Comparison of ENCODE assay signal across 16 cellular contexts in genomic region chr17:28935744-28936460, GRCh38. TPM values are rescaled to one million over a fixed set of nuclear protein-coding genes. Genes with fewer than 3 reads are reported as not detected.
DNase-seq lines count a peak whose midpoint lies in the region; ATAC-seq, FAIRE-seq and TF ChIP-seq lines count a peak whose summit lies in the region.
"Had no signal": no experiment of that assay in that cellular context is flagged by ENCODE, and none has a peak within 500 bp of the region (broad histone marks: within the 10 kb centered on the region; RNA-seq: fewer than 3 reads in every experiment).

No MANE protein-coding gene starts in this region.

- H3K36me3 ChIP-seq in HepG2 (replicated peaks in 1 of 2; ENCODE audit: control insufficient read depth in 1 of 2, insufficient read depth in 2 of 2, low read length in 2 of 2), result peaks cover under 1 to 1% of the 10 kb centered on the region in 2 experiments; a peak in 3 of 5 replicates
- H3K36me3 ChIP-seq: sigmoid colon had no signal

- H3K4me2 ChIP-seq in HepG2 (ENCODE audit: low read depth, low read length), result peak overlapping the region; percentile 64; the same call in 1 of the 2 replicates
- H3K4me2 ChIP-seq: A549 had no signal

- no peak for ATAC-seq in activated T-cell treated with anti-CD3 and anti-CD28 coated beads, Interleukin-2, amount 50 U/mL, for 4 hours
- no peak for ATAC-seq in WTC11
- ATAC-seq in HepG2, result no peak
- no peak for ATAC-seq in stimulated activated naive B cell treated with anti-CD40 and anti-IgM and Interleukin-4, amounts not matched to agents 10 μg/mL and 1 μg/mL and 100 μg/mL, for 72 hours (replicated peaks)
- ATAC-seq in HG03139 (IDR thresholded peaks at IDR 0.05; ENCODE audit: unreplicated experiment), result no peak
- ATAC-seq in HG03039 (IDR thresholded peaks at IDR 0.05; ENCODE audit: unreplicated experiment), result no peak
- ATAC-seq: A549, heart left ventricle had no signal

- no peaks in the 10 kb centered on the region for H3K27me3 ChIP-seq in HepG2 (ENCODE audit: control insufficient read depth in 1 of 2, insufficient read depth in 2 of 2, low read length in 2 of 2)
- H3K27me3 ChIP-seq: heart left ventricle, sigmoid colon, SJSA1 had no signal

- no peak for DNase-seq in activated T-cell treated with anti-CD3 and anti-CD28 coated beads, Interleukin-2, amount 50 U/mL, for 24 hours
- no peak for DNase-seq in activated T-cell treated with anti-CD3 and anti-CD28 coated beads, Interleukin-2, amount 50 U/mL, for 4 hours
- DNase-seq in WTC11 (ENCODE audit: low spot score) (no peak), HepG2 (ENCODE audit: low spot score) (no peak), NCI-H524 treated with DMSO at 0.1 percent for 48 hours (lab: John Stamatoyannopoulos, UW) (no peak)
- no peak for DNase-seq in stimulated activated naive B cell treated with anti-CD40 and anti-IgM and Interleukin-4, amounts not matched to agents 10 μg/mL and 1 μg/mL and 100 μg/mL, for 72 hours
- DNase-seq: Calu3; GF-D8; heart left ventricle; sigmoid colon; stimulated activated CD4-positive, alpha-beta T cell treated with anti-CD3 and anti-CD28 coated beads, Interleukin-4, amount 100 ng/mL, for 4 hours had no signal

- POLR2A ChIA-PET in WTC11 (lab: Charles Lee) (no interaction called here), HepG2 (lab: Yijun Ruan, JAX) (interaction anchor here (4.6 kb wide), 1 partner anchor 15 kb away, joined by 57 read pairs; the partner anchor contains the start of gene PHF12)

- peaks cover 93% of the 10 kb centered on the region for H3K79me2 ChIP-seq in HepG2 (ENCODE audit: insufficient read depth, low read length)

- H3K9me3 Mint-ChIP-seq in activated T-cell treated with anti-CD3 and anti-CD28 coated beads, Interleukin-2, amount 50 U/mL, for 24 hours, result no peaks in the 10 kb centered on the region
- no peaks in the 10 kb centered on the region for H3K9me3 Mint-ChIP-seq in activated T-cell treated with anti-CD3 and anti-CD28 coated beads, Interleukin-2, amount 50 U/mL, for 4 hours
- H3K9me3 Mint-ChIP-seq in WTC11, result no peaks in the 10 kb centered on the region
- no peaks in the 10 kb centered on the region for H3K9me3 Mint-ChIP-seq in stimulated activated naive B cell treated with anti-CD40 and anti-IgM and Interleukin-4, amounts not matched to agents 10 μg/mL and 1 μg/mL and 100 μg/mL, for 72 hours

- no peak overlapping the region for H3K9ac ChIP-seq in HepG2 (ENCODE audit: insufficient read depth, low read depth, low read length)

- TF ChIP-seq RAD21 in HepG2 (CRISPR knock-in tag; IDR thresholded peaks at IDR 0.05), result no peak

- H3K4me3 ChIP-seq in HepG2 (replicated peaks in 1 of 3; ENCODE audit: insufficient read depth in 1 of 3, low read depth in 2 of 3, low read length in 3 of 3), result no peak overlapping the region
- H3K4me3 ChIP-seq: A549, heart left ventricle, sigmoid colon, SJSA1 had no signal

- CTCF ChIA-PET in WTC11 (lab: Charles Lee), result interaction anchor here (0.6 to 2.8 kb wide), 10 partner anchors 14 to 209 kb away, joined by 3 to 13 read pairs (median 6); partner anchors contain the start of gene DHRS13
- CTCF ChIA-PET in HepG2 (lab: Yijun Ruan, JAX; ENCODE audit: low intra/inter-chr PET ratio, low total read pairs), result no interaction called here

- WGBS in HepG2 (ENCODE audit: low lambda C conversion rate), result 71% methylated on average over 8 of the region's 8 CpGs

- TF ChIP-seq EP300 in HepG2 (IDR thresholded peaks at IDR 0.05; ENCODE audit: low read depth in 2 of 2, low read length in 2 of 2) (no peak), HepG2 (CRISPR knock-in tag; IDR thresholded peaks at IDR 0.05; ENCODE audit: borderline replicate concordance) (no peak)

- no peak overlapping the region for H2AFZ ChIP-seq in HepG2 (ENCODE audit: low read length)

- intact Hi-C loops in HepG2 (cut with micrococcal nuclease; ENCODE audit: unreplicated experiment), result no loop called here

- H3K9me3 ChIP-seq in HepG2 (ENCODE audit: low read length), result no peaks in the 10 kb centered on the region
- H3K9me3 ChIP-seq: A549, heart left ventricle, sigmoid colon, SJSA1 had no signal

- peaks cover 29% of the 10 kb centered on the region for H4K20me1 ChIP-seq in HepG2 (ENCODE audit: insufficient read depth, low read length)

- H3K27ac Mint-ChIP-seq in activated T-cell treated with anti-CD3 and anti-CD28 coated beads, Interleukin-2, amount 50 U/mL, for 24 hours, result peak overlapping the region; percentile 23
- H3K27ac Mint-ChIP-seq in WTC11, result peak overlapping the region; percentile 84
- H3K27ac Mint-ChIP-seq in stimulated activated naive B cell treated with anti-CD40 and anti-IgM and Interleukin-4, amounts not matched to agents 10 μg/mL and 1 μg/mL and 100 μg/mL, for 72 hours, result peak overlapping the region; percentile 56

- peaks cover 83% of the 10 kb centered on the region for H3K36me3 Mint-ChIP-seq in activated T-cell treated with anti-CD3 and anti-CD28 coated beads, Interleukin-2, amount 50 U/mL, for 24 hours (ENCODE audit: low read depth)
- H3K36me3 Mint-ChIP-seq in activated T-cell treated with anti-CD3 and anti-CD28 coated beads, Interleukin-2, amount 50 U/mL, for 4 hours (ENCODE audit: insufficient read depth), result peaks cover 8% of the 10 kb centered on the region
- peaks cover 15% of the 10 kb centered on the region; the same call in 1 of the 2 replicates for H3K36me3 Mint-ChIP-seq in WTC11
- H3K36me3 Mint-ChIP-seq in stimulated activated naive B cell treated with anti-CD40 and anti-IgM and Interleukin-4, amounts not matched to agents 10 μg/mL and 1 μg/mL and 100 μg/mL, for 72 hours, result peaks cover 16 to 42% of the 10 kb centered on the region in 2 donors

- peaks cover 54% of the 10 kb centered on the region for H3K4me1 ChIP-seq in HepG2 (ENCODE audit: insufficient read depth, low read length)
- H3K4me1 ChIP-seq: SJSA1 had no signal

- FAIRE-seq in HepG2 (lab: Jason Lieb, UNC), result no peak
- FAIRE-seq: A549, colon had no signal

- TF ChIP-seq CTCF in WTC11 (IDR thresholded peaks at IDR 0.05), result no peak
- TF ChIP-seq CTCF in HepG2 (CRISPR knock-in tag; IDR thresholded peaks at IDR 0.05), result no peak

- no peak for TF ChIP-seq POLR2A in HepG2 (IDR thresholded peaks at IDR 0.05; ENCODE audit: insufficient read depth in 1 of 2, low read depth in 2 of 2, low read length in 2 of 2)

- in situ Hi-C loops in HepG2 (cut with HindIII; ENCODE audit: extremely low pct_ligation_motif_present, low pct_unique_long_range_greater_than_20kb), result no loop called here

- H3K4me1 Mint-ChIP-seq in activated T-cell treated with anti-CD3 and anti-CD28 coated beads, Interleukin-2, amount 50 U/mL, for 24 hours (ENCODE audit: low read depth), result peaks cover 83% of the 10 kb centered on the region
- peaks cover 70% of the 10 kb centered on the region for H3K4me1 Mint-ChIP-seq in activated T-cell treated with anti-CD3 and anti-CD28 coated beads, Interleukin-2, amount 50 U/mL, for 4 hours (ENCODE audit: low read depth)
- peaks cover 50% of the 10 kb centered on the region for H3K4me1 Mint-ChIP-seq in WTC11
- H3K4me1 Mint-ChIP-seq in stimulated activated naive B cell treated with anti-CD40 and anti-IgM and Interleukin-4, amounts not matched to agents 10 μg/mL and 1 μg/mL and 100 μg/mL, for 72 hours, result peaks cover 24 to 49% of the 10 kb centered on the region in 2 donors

- no TSS peak for BruUV-seq in HepG2 (replicated peaks; lab: Mats Ljungman, UMichigan)

- no peak overlapping the region for H3K4me3 Mint-ChIP-seq in activated T-cell treated with anti-CD3 and anti-CD28 coated beads, Interleukin-2, amount 50 U/mL, for 24 hours
- H3K4me3 Mint-ChIP-seq in activated T-cell treated with anti-CD3 and anti-CD28 coated beads, Interleukin-2, amount 50 U/mL, for 4 hours, result no peak overlapping the region
- no peak overlapping the region for H3K4me3 Mint-ChIP-seq in WTC11
- H3K4me3 Mint-ChIP-seq in stimulated activated naive B cell treated with anti-CD40 and anti-IgM and Interleukin-4, amounts not matched to agents 10 μg/mL and 1 μg/mL and 100 μg/mL, for 72 hours, result no peak overlapping the region

- H3K27me3 Mint-ChIP-seq in activated T-cell treated with anti-CD3 and anti-CD28 coated beads, Interleukin-2, amount 50 U/mL, for 24 hours, result no peaks in the 10 kb centered on the region
- H3K27me3 Mint-ChIP-seq in activated T-cell treated with anti-CD3 and anti-CD28 coated beads, Interleukin-2, amount 50 U/mL, for 4 hours (ENCODE audit: low read depth), result no peaks in the 10 kb centered on the region
- H3K27me3 Mint-ChIP-seq in WTC11 (ENCODE audit: low read depth), result no peaks in the 10 kb centered on the region
- no peaks in the 10 kb centered on the region for H3K27me3 Mint-ChIP-seq in stimulated activated naive B cell treated with anti-CD40 and anti-IgM and Interleukin-4, amounts not matched to agents 10 μg/mL and 1 μg/mL and 100 μg/mL, for 72 hours

- H3K27ac ChIP-seq in HepG2 (ENCODE audit: extremely low read length, insufficient read depth, low read length), result no peak overlapping the region
- H3K27ac ChIP-seq: A549, SJSA1 had no signal

RNA-seq across cellular contexts. Expression of gene PHF12, which starts 15.4 kb away (rescaled TPM):
- 10 to 100 TPM; 45.2 to 48.6 (median 47.8) TPM for total RNA-seq in activated T-cell treated with anti-CD3 and anti-CD28 coated beads, Interleukin-2, amount 50 U/mL, for 4 hours
- total RNA-seq in WTC11 (2021) (57.7 to 69.8 TPM (median 61.3 TPM) in 3 replicates), HepG2 (2016; rRNA removed; fragmentation: Illumina TruSeq; extraction: Trizol) (9.8 and 10.0 TPM in 2 replicates)
- total RNA-seq in HepG2 (2016; cell fraction: cytosol; rRNA removed; fragmentation: Illumina TruSeq; extraction: Trizol; ENCODE audit: low read depth), result 38.8 and 40.7 TPM in 2 replicates
- total RNA-seq in HepG2 (2016; cell fraction: insoluble cytoplasmic fraction; rRNA removed; fragmentation: Illumina TruSeq; extraction: Trizol), result 6.6 and 12.3 TPM in 2 replicates
- 20.1 and 21.2 TPM in 2 replicates for total RNA-seq in HepG2 (2016; cell fraction: membrane; rRNA removed; fragmentation: Illumina TruSeq; extraction: Trizol)
- 11.6 and 13.5 TPM in 2 replicates for total RNA-seq in HepG2 (2016; cell fraction: nucleus; rRNA removed; fragmentation: Illumina TruSeq; extraction: Trizol)
- 17.1 and 23.9 TPM in 2 replicates for polyA plus RNA-seq in HepG2 (2011; rRNA removed)
- polyA plus RNA-seq in HepG2 (2011; cell fraction: cytosol; rRNA removed), result 9.0 and 10.2 TPM in 2 replicates
- polyA plus RNA-seq in HepG2 (2011; cell fraction: nucleus; rRNA removed), result 40.3 and 44.7 TPM in 2 replicates
- polyA plus RNA-seq in HepG2 (2012), result 12.4 and 17.6 TPM in 2 replicates
- 2.7 and 2.8 TPM in 2 replicates for polyA plus RNA-seq in HepG2 (2016; cell fraction: cytosol; fragmentation: Illumina TruSeq; extraction: Trizol; ENCODE audit: low read depth)
- 11.3 and 15.3 TPM in 2 replicates for polyA plus RNA-seq in HepG2 (2016; cell fraction: insoluble cytoplasmic fraction; fragmentation: Illumina TruSeq; extraction: Trizol; ENCODE audit: low read depth)
- 9.9 and 10.4 TPM in 2 replicates for polyA plus RNA-seq in HepG2 (2016; cell fraction: membrane; fragmentation: Illumina TruSeq; extraction: Trizol; ENCODE audit: low read depth)
- 39.1 and 44.1 TPM in 2 replicates for polyA plus RNA-seq in HepG2 (2016; cell fraction: nucleus; fragmentation: Illumina TruSeq; extraction: Trizol; ENCODE audit: insufficient read depth, low read depth)
- polyA minus RNA-seq in HepG2 (2011; rRNA and poly(A)+ RNA removed; ENCODE audit: low replicate concordance), result 32.1 and 43.1 TPM in 2 replicates
- 13.8 and 18.0 TPM in 2 replicates for polyA minus RNA-seq in HepG2 (2011; cell fraction: cytosol; rRNA and poly(A)+ RNA removed)
- 23.6 and 28.2 TPM in 2 replicates for polyA minus RNA-seq in HepG2 (2011; cell fraction: nucleus; rRNA and poly(A)+ RNA removed)

RNA-seq across cellular contexts. Expression of gene DHRS13, which starts 33.0 kb away (rescaled TPM):
- 10 to 100 TPM; 20.7 to 24.5 (median 21.8) TPM for total RNA-seq in activated T-cell treated with anti-CD3 and anti-CD28 coated beads, Interleukin-2, amount 50 U/mL, for 4 hours
- total RNA-seq in WTC11 (2021) (26.5 to 29.5 TPM (median 28.5 TPM) in 3 replicates), HepG2 (2016; rRNA removed; fragmentation: Illumina TruSeq; extraction: Trizol) (7.6 and 12.6 TPM in 2 replicates)
- total RNA-seq in HepG2 (2016; cell fraction: cytosol; rRNA removed; fragmentation: Illumina TruSeq; extraction: Trizol; ENCODE audit: low read depth), result 3.8 and 4.4 TPM in 2 replicates
- total RNA-seq in HepG2 (2016; cell fraction: insoluble cytoplasmic fraction; rRNA removed; fragmentation: Illumina TruSeq; extraction: Trizol), result 6.5 and 14.0 TPM in 2 replicates
- total RNA-seq in HepG2 (2016; cell fraction: membrane; rRNA removed; fragmentation: Illumina TruSeq; extraction: Trizol), result 8.0 and 9.3 TPM in 2 replicates
- total RNA-seq in HepG2 (2016; cell fraction: nucleus; rRNA removed; fragmentation: Illumina TruSeq; extraction: Trizol), result 9.7 and 11.6 TPM in 2 replicates
- polyA plus RNA-seq in HepG2 (2011; rRNA removed), result 11.8 and 14.9 TPM in 2 replicates
- 17.3 and 17.4 TPM in 2 replicates for polyA plus RNA-seq in HepG2 (2011; cell fraction: cytosol; rRNA removed)
- 8.7 and 11.2 TPM in 2 replicates for polyA plus RNA-seq in HepG2 (2011; cell fraction: nucleus; rRNA removed)
- polyA plus RNA-seq in HepG2 (2012), result 3.6 and 6.3 TPM in 2 replicates
- polyA plus RNA-seq in HepG2 (2016; cell fraction: cytosol; fragmentation: Illumina TruSeq; extraction: Trizol; ENCODE audit: low read depth), result 4.0 and 5.3 TPM in 2 replicates
- 8.0 and 9.0 TPM in 2 replicates for polyA plus RNA-seq in HepG2 (2016; cell fraction: insoluble cytoplasmic fraction; fragmentation: Illumina TruSeq; extraction: Trizol; ENCODE audit: low read depth)
- 7.0 and 7.5 TPM in 2 replicates for polyA plus RNA-seq in HepG2 (2016; cell fraction: membrane; fragmentation: Illumina TruSeq; extraction: Trizol; ENCODE audit: low read depth)
- polyA plus RNA-seq in HepG2 (2016; cell fraction: nucleus; fragmentation: Illumina TruSeq; extraction: Trizol; ENCODE audit: insufficient read depth, low read depth), result 20.2 and 21.1 TPM in 2 replicates
- 15.0 and 24.2 TPM in 2 replicates for polyA minus RNA-seq in HepG2 (2011; rRNA and poly(A)+ RNA removed; ENCODE audit: low replicate concordance)
- polyA minus RNA-seq in HepG2 (2011; cell fraction: cytosol; rRNA and poly(A)+ RNA removed), result 5.9 and 8.7 TPM in 2 replicates
- polyA minus RNA-seq in HepG2 (2011; cell fraction: nucleus; rRNA and poly(A)+ RNA removed), result 5.2 and 7.8 TPM in 2 replicates

RNA-seq across cellular contexts. Expression of gene FLOT2, which starts 38.4 kb away (rescaled TPM):
- 10 to 100 TPM; 48.3 to 62.9 (median 59.3) TPM for total RNA-seq in activated T-cell treated with anti-CD3 and anti-CD28 coated beads, Interleukin-2, amount 50 U/mL, for 4 hours
- total RNA-seq in WTC11 (2021) (139 to 153 TPM (median 144 TPM) in 3 replicates), HepG2 (2016; rRNA removed; fragmentation: Illumina TruSeq; extraction: Trizol) (54.3 and 60.7 TPM in 2 replicates)
- 21.0 and 27.1 TPM in 2 replicates for total RNA-seq in HepG2 (2016; cell fraction: cytosol; rRNA removed; fragmentation: Illumina TruSeq; extraction: Trizol; ENCODE audit: low read depth)
- 53.0 and 55.0 TPM in 2 replicates for total RNA-seq in HepG2 (2016; cell fraction: insoluble cytoplasmic fraction; rRNA removed; fragmentation: Illumina TruSeq; extraction: Trizol)
- 55.4 and 58.7 TPM in 2 replicates for total RNA-seq in HepG2 (2016; cell fraction: membrane; rRNA removed; fragmentation: Illumina TruSeq; extraction: Trizol)
- 31.5 and 32.6 TPM in 2 replicates for total RNA-seq in HepG2 (2016; cell fraction: nucleus; rRNA removed; fragmentation: Illumina TruSeq; extraction: Trizol)
- polyA plus RNA-seq in HepG2 (2011; rRNA removed), result 54.5 and 60.6 TPM in 2 replicates
- 66.4 and 77.9 TPM in 2 replicates for polyA plus RNA-seq in HepG2 (2011; cell fraction: cytosol; rRNA removed)
- polyA plus RNA-seq in HepG2 (2011; cell fraction: nucleus; rRNA removed), result 62.5 and 67.8 TPM in 2 replicates
- 42.3 and 50.0 TPM in 2 replicates for polyA plus RNA-seq in HepG2 (2012)
- 27.5 and 28.8 TPM in 2 replicates for polyA plus RNA-seq in HepG2 (2016; cell fraction: cytosol; fragmentation: Illumina TruSeq; extraction: Trizol; ENCODE audit: low read depth)
- 48.1 and 64.0 TPM in 2 replicates for polyA plus RNA-seq in HepG2 (2016; cell fraction: insoluble cytoplasmic fraction; fragmentation: Illumina TruSeq; extraction: Trizol; ENCODE audit: low read depth)
- 49.0 and 54.8 TPM in 2 replicates for polyA plus RNA-seq in HepG2 (2016; cell fraction: membrane; fragmentation: Illumina TruSeq; extraction: Trizol; ENCODE audit: low read depth)
- polyA plus RNA-seq in HepG2 (2016; cell fraction: nucleus; fragmentation: Illumina TruSeq; extraction: Trizol; ENCODE audit: insufficient read depth, low read depth), result 64.4 and 67.0 TPM in 2 replicates
- polyA minus RNA-seq in HepG2 (2011; rRNA and poly(A)+ RNA removed; ENCODE audit: low replicate concordance), result 124 and 166 TPM in 2 replicates
- polyA minus RNA-seq in HepG2 (2011; cell fraction: cytosol; rRNA and poly(A)+ RNA removed), result 35.9 and 59.2 TPM in 2 replicates
- polyA minus RNA-seq in HepG2 (2011; cell fraction: nucleus; rRNA and poly(A)+ RNA removed), result 14.0 and 19.0 TPM in 2 replicates

Comparison
In these comparisons a context has a peak if more than half of its experiments do, and no peak if none do; other contexts are left out.
1. H3K27ac Mint-ChIP-seq: peak in every context shown above with its lines; median percentile 84 in WTC11; 56 in stimulated activated naive B cell treated with anti-CD40 and anti-IgM and Interleukin-4, amounts not matched to agents 10 μg/mL and 1 μg/mL and 100 μg/mL, for 72 hours; 23 in activated T-cell treated with anti-CD3 and anti-CD28 coated beads, Interleukin-2, amount 50 U/mL, for 24 hours.